ENCODE assay signal across 8 cellular contexts in the genomic region with DNA sequence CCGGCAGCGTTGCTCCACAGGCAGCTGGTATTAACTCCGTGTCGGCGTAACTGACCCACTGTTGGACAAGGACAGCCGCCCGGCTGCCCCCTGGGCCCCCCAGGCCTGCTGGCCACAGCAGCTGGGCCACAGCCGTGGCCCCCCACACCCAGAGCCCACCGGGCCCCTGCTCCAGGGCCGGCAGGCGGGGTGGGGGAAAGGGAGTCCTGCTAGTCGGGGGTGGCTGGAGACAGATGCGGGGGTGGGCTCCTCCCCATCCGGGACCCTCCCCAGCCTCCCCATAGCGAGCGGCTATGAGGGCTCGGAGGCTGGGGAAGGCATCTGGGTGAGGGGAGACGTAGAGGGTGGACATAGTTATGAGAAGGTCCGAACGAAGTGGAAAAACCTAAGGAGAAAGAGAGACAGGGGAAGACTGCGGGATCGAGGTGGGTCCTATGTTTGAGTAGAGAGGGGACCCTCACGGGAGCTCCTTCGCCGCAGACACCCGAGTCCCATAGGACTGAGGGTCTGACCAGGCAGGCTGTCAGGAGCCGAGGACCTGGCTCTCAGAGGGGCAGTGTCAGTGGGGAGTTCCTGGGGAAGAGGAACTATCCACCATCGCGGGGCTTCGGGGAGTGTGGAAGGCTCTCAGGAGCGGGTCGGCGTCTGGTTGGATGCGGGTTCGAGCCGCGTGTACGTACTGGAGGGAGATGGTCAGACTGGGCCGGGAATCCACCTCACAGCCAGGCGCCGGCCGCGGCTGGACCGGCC. TPM values are rescaled to one million over a fixed set of nuclear protein-coding genes. Genes with fewer than 3 reads are reported as not detected.
DNase-seq lines count a peak whose midpoint lies in the region; ATAC-seq and TF ChIP-seq lines count a peak whose summit lies in the region.

No MANE protein-coding gene starts in this region.

- WGBS in adipose tissue, 3 donors, result 0 to 1% (median 1%) methylated on average over 43 to 44 of the region's 44 CpGs

- H3K9me3 ChIP-seq in iPS-18c (ENCODE audit: control insufficient read depth, insufficient read depth, low read length), result no peaks in the 10 kb centered on the region

- TF ChIP-seq CTCF in 22Rv1 (IDR thresholded peaks at IDR 0.05) (no peak), GM13976 (IDR thresholded peaks at IDR 0.05; ENCODE audit: borderline replicate concordance, control extremely low read depth, extremely low read depth, insufficient read depth, missing control alignments) (no peak)

- DNase-seq in GM13976 (ENCODE audit: low spot score) (peak; percentile 29), HuH-7 (ENCODE audit: low spot score) (peak; percentile 48), COR-L47 (lab: John Stamatoyannopoulos, UW) (no peak)
- no peak for DNase-seq in stimulated activated effector memory CD8-positive, alpha-beta T cell treated with anti-CD3 and anti-CD28 coated beads, Interleukin-12 subunit alpha, Interleukin-12 subunit beta, amount 100 ng/mL, for 72 hours (ENCODE audit: low spot score in 2 of 2)

- peak overlapping the region; percentile 93 for H3K4me3 ChIP-seq in iPS-18c (ENCODE audit: insufficient read depth, low read depth, low read length)

- peak; percentile 36 for ATAC-seq in stimulated activated effector memory CD8-positive, alpha-beta T cell treated with anti-CD3 and anti-CD28 coated beads, Interleukin-12 subunit alpha, Interleukin-12 subunit beta, amount 100 ng/mL, for 72 hours
- ATAC-seq in GM21825 (IDR thresholded peaks at IDR 0.05; ENCODE audit: unreplicated experiment), result no peak

- H3K9me3 Mint-ChIP-seq in stimulated activated effector memory CD8-positive, alpha-beta T cell treated with anti-CD3 and anti-CD28 coated beads, Interleukin-12 subunit alpha, Interleukin-12 subunit beta, amount 100 ng/mL, for 72 hours, result no peaks in the 10 kb centered on the region

- peaks cover 42% of the 10 kb centered on the region for H3K4me1 Mint-ChIP-seq in stimulated activated effector memory CD8-positive, alpha-beta T cell treated with anti-CD3 and anti-CD28 coated beads, Interleukin-12 subunit alpha, Interleukin-12 subunit beta, amount 100 ng/mL, for 72 hours

- H3K4me3 Mint-ChIP-seq in stimulated activated effector memory CD8-positive, alpha-beta T cell treated with anti-CD3 and anti-CD28 coated beads, Interleukin-12 subunit alpha, Interleukin-12 subunit beta, amount 100 ng/mL, for 72 hours, result peak overlapping the region; percentile 95

- H3K27ac ChIP-seq in 22Rv1, result peak overlapping the region; percentile 88
- peak overlapping the region; percentile 89 for H3K27ac ChIP-seq in adipose tissue (ENCODE audit: low read depth, low read length)

- peaks cover 69% of the 10 kb centered on the region for H3K36me3 Mint-ChIP-seq in stimulated activated effector memory CD8-positive, alpha-beta T cell treated with anti-CD3 and anti-CD28 coated beads, Interleukin-12 subunit alpha, Interleukin-12 subunit beta, amount 100 ng/mL, for 72 hours

- peak overlapping the region; percentile 99 for H3K27ac Mint-ChIP-seq in stimulated activated effector memory CD8-positive, alpha-beta T cell treated with anti-CD3 and anti-CD28 coated beads, Interleukin-12 subunit alpha, Interleukin-12 subunit beta, amount 100 ng/mL, for 72 hours

- in situ Hi-C loops in GM13976 (cut with MboI; ENCODE audit: low sequenced_read_pairs, unreplicated experiment), result no loop called here

RNA-seq across cellular contexts. Expression of a gene that starts 0.5 kb away (rescaled TPM):
- 10 to 100 TPM; 24.2 to 38.6 (median 29.1) TPM for polyA plus RNA-seq in adipose tissue

RNA-seq across cellular contexts. Expression of a gene that starts 11.7 kb away (rescaled TPM):
- polyA plus RNA-seq in adipose tissue, result 10 to 100 TPM; 29.7 to 55.0 (median 38.1) TPM

RNA-seq across cellular contexts. Expression of a gene that starts 17.9 kb away (rescaled TPM):
- 1 to 10 TPM in 1 of 3 donors, under 1 TPM in 1, not detected in 1; 0.61 to 2.1 TPM for polyA plus RNA-seq in adipose tissue

RNA-seq across cellular contexts. Expression of a gene that starts 20.0 kb away (rescaled TPM):
- polyA plus RNA-seq in adipose tissue, result 1 to 10 TPM in 1 of 3 donors, under 1 TPM in 2; 0.59 to 1.0 (median 0.80) TPM

RNA-seq across cellular contexts. Expression of a gene that starts 20.3 kb away (rescaled TPM):
- polyA plus RNA-seq in adipose tissue, result 100 to 1,000 TPM in 1 of 3 donors, 10 to 100 TPM in 2; 32.5 to 514 (median 76.3) TPM

Comparison
In these comparisons a context has a peak if more than half of its experiments do, and no peak if none do; other contexts are left out.
1. DNase-seq: peak in GM13976 (single experiment) and HuH-7 (single experiment); none in stimulated activated effector memory CD8-positive, alpha-beta T cell treated with anti-CD3 and anti-CD28 coated beads, Interleukin-12 subunit alpha, Interleukin-12 subunit beta, amount 100 ng/mL, for 72 hours (0 of 2) and COR-L47 (single experiment).